In genomic region chr12:122050706-122051105, GRCh38 we compare ENCODE assay signal across 18 cellular contexts. TPM values are rescaled to one million over a fixed set of nuclear protein-coding genes. Genes with fewer than 3 reads are reported as not detected.
DNase-seq lines count a peak whose midpoint lies in the region; ATAC-seq and TF ChIP-seq lines count a peak whose summit lies in the region.
"Had no signal": no experiment of that assay in that cellular context is flagged by ENCODE, and none has a peak within 500 bp of the region (broad histone marks: within the 10 kb centered on the region; RNA-seq: fewer than 3 reads in every experiment).

No MANE protein-coding gene starts in this region.

- TF ChIP-seq POLR2A in esophagus muscularis mucosa (IDR thresholded peaks at IDR 0.05; ENCODE audit: low read depth): no peak
- no peak for TF ChIP-seq POLR2A in transverse colon (IDR thresholded peaks at IDR 0.05)

- DNase-seq in ascending aorta (ENCODE audit: low spot score in 2 of 2): no peak
- DNase-seq in esophagus muscularis mucosa (ENCODE audit: extremely low spot score): no peak
- peak; percentile 34 for DNase-seq in osteoblast (ENCODE audit: insufficient read length, low spot score, missing footprints)
- DNase-seq in transverse colon: no peak
- no peak for DNase-seq in naive thymus-derived CD4-positive, alpha-beta T cell
- DNase-seq in NCI-H2227 (lab: John Stamatoyannopoulos, UW; ENCODE audit: unreplicated experiment): no peak
- DNase-seq: activated CD4-positive, alpha-beta T cell treated with anti-CD3 and anti-CD28 coated beads for 48 hours; activated CD8-positive, alpha-beta memory T cell treated with anti-CD3 and anti-CD28 coated beads, Interleukin-2, amount 50 U/mL, for 4 hours; activated naive CD8-positive, alpha-beta T cell treated with anti-CD3 and anti-CD28 coated beads, Interleukin-2, amount 10 ng/mL, durations not matched to agents 7 days and 5 days; CD4-positive, alpha-beta T cell; DMS153; erythroblast; NCI-H1694 treated with DMSO at 0.1 percent for 48 hours; NCI-H774; stimulated activated CD4-positive, alpha-beta T cell treated with anti-CD3 and anti-CD28 coated beads, Interleukin-15, amount 100 ng/mL, for 24 hours had no signal

- CTCF ChIA-PET in naive thymus-derived CD4-positive, alpha-beta T cell (lab: Charles Lee): interaction anchor here (1.1 to 1.6 kb wide), 2 partner anchors 73 to 216 kb away, joined by 4 to 5 read pairs; no protein-coding TSS in a partner anchor

- intact Hi-C loops in ascending aorta (cut with DNase I) (loop anchor here (1.0 kb wide), 1 partner anchor 132 kb away; the partner anchor contains the start of gene CFAP251), esophagus muscularis mucosa (cut with DNase I) (no loop called here), transverse colon (cut with DNase I; ENCODE audit: low total_unique reads) (no loop called here)
- intact Hi-C loops in naive thymus-derived CD4-positive, alpha-beta T cell (cut with micrococcal nuclease): no loop called here

- H3K36me3 ChIP-seq in ascending aorta: peaks cover 1 to 19% of the 10 kb centered on the region in 2 donors
- peaks cover 0 to 29% (median 19%) of the 10 kb centered on the region in 4 donors for H3K36me3 ChIP-seq in esophagus muscularis mucosa
- H3K36me3 ChIP-seq in osteoblast (ENCODE audit: insufficient read depth, low read length): peaks cover 7% of the 10 kb centered on the region
- H3K36me3 ChIP-seq in transverse colon: no peaks in the 10 kb centered on the region
- peaks cover 0 to 4% (median 3%) of the 10 kb centered on the region in 3 experiments for H3K36me3 ChIP-seq in naive thymus-derived CD4-positive, alpha-beta T cell (ENCODE audit: control insufficient read depth in 2 of 3, insufficient read depth in 3 of 3, low read length in 3 of 3)

- H3K4me3 ChIP-seq in ascending aorta: no peak overlapping the region
- no peak overlapping the region for H3K4me3 ChIP-seq in esophagus muscularis mucosa
- no peak overlapping the region for H3K4me3 ChIP-seq in osteoblast (ENCODE audit: insufficient read depth, low read length)
- H3K4me3 ChIP-seq in transverse colon: no peak overlapping the region
- no peak overlapping the region for H3K4me3 ChIP-seq in naive thymus-derived CD4-positive, alpha-beta T cell (ENCODE audit: low read length)

- H3K9me3 ChIP-seq in ascending aorta (no peaks in the 10 kb centered on the region), esophagus muscularis mucosa (no peaks in the 10 kb centered on the region), osteoblast (ENCODE audit: low read depth, low read length) (no peaks in the 10 kb centered on the region), transverse colon (no peaks in the 10 kb centered on the region)
- H3K9me3 ChIP-seq in naive thymus-derived CD4-positive, alpha-beta T cell (ENCODE audit: control insufficient read depth in 2 of 3, low read length in 3 of 3): no peaks in the 10 kb centered on the region

- H3K4me3 Mint-ChIP-seq in naive thymus-derived CD4-positive, alpha-beta T cell: no peak overlapping the region
- H3K4me3 Mint-ChIP-seq: activated naive CD8-positive, alpha-beta T cell treated with anti-CD3 and anti-CD28 coated beads, Interleukin-2, amount 10 ng/mL, durations not matched to agents 7 days and 5 days; CD4-positive, alpha-beta T cell; T-helper 1 cell treated with Interleukin-12 subunit alpha and Interleukin-12 subunit beta and Interleukin-4 antibody, amounts not matched to agents 30 μg/mL and 1 μg/mL, for 36 hours had no signal

- no peak for TF ChIP-seq CTCF in ascending aorta (IDR thresholded peaks at IDR 0.05)
- TF ChIP-seq CTCF in esophagus muscularis mucosa (IDR thresholded peaks at IDR 0.05): no peak
- TF ChIP-seq CTCF in osteoblast (IDR thresholded peaks at IDR 0.05; ENCODE audit: extremely low read depth, low read depth, low read length): no peak
- TF ChIP-seq CTCF in transverse colon (IDR thresholded peaks at IDR 0.05): no peak

- no peak overlapping the region for H3K4me2 ChIP-seq in osteoblast (ENCODE audit: insufficient read depth, low read length)

- no peaks in the 10 kb centered on the region for H3K79me2 ChIP-seq in osteoblast (ENCODE audit: insufficient read depth, low read length)

- H4K20me1 ChIP-seq in osteoblast (ENCODE audit: insufficient read depth, low read length): no peaks in the 10 kb centered on the region

- no peaks in the 10 kb centered on the region for H3K9me3 Mint-ChIP-seq in naive thymus-derived CD4-positive, alpha-beta T cell
- H3K9me3 Mint-ChIP-seq: activated naive CD8-positive, alpha-beta T cell treated with anti-CD3 and anti-CD28 coated beads, Interleukin-2, amount 10 ng/mL, durations not matched to agents 7 days and 5 days; activated T-helper 2 cell treated with anti-CD3 and anti-CD28 coated beads, Interferon-gamma antibody, Interleukin-2, Interleukin-4, amounts not matched to agents 10 μg/mL and 5 μg/mL and 100 μg/mL, durations not matched to agents 14 hours and 24 hours and 36 hours; CD4-positive, alpha-beta T cell; T-helper 1 cell treated with Interleukin-12 subunit alpha and Interleukin-12 subunit beta and Interleukin-4 antibody, amounts not matched to agents 30 μg/mL and 1 μg/mL, for 36 hours had no signal

- TF ChIP-seq EP300 in esophagus muscularis mucosa (IDR thresholded peaks at IDR 0.05) (no peak), transverse colon (IDR thresholded peaks at IDR 0.05; ENCODE audit: low read depth) (no peak)

- H3K4me1 ChIP-seq in ascending aorta (peaks cover 0 to 5% of the 10 kb centered on the region in 2 donors), esophagus muscularis mucosa (peaks cover 23 to 37% (median 33%) of the 10 kb centered on the region in 4 donors), osteoblast (ENCODE audit: insufficient read depth, low read length) (peaks cover 14% of the 10 kb centered on the region), transverse colon (peaks cover 12 to 31% (median 16%) of the 10 kb centered on the region in 4 donors)
- no peaks in the 10 kb centered on the region for H3K4me1 ChIP-seq in naive thymus-derived CD4-positive, alpha-beta T cell (ENCODE audit: control insufficient read depth in 2 of 2, insufficient read depth in 2 of 2, low read length in 2 of 2)

- peak overlapping the region; percentile 70 to 78 for H3K27ac ChIP-seq in ascending aorta
- H3K27ac ChIP-seq in esophagus muscularis mucosa (replicated peaks in 1 of 4): peak overlapping the region; percentile 63 to 79 (median 76)
- H3K27ac ChIP-seq in osteoblast (ENCODE audit: low read depth, low read length): peak overlapping the region; percentile 20
- H3K27ac ChIP-seq in transverse colon: peak overlapping the region; percentile 44 to 75 (median 65)
- no peak overlapping the region for H3K27ac ChIP-seq in naive thymus-derived CD4-positive, alpha-beta T cell (ENCODE audit: low read depth, low read length)

- ATAC-seq in naive thymus-derived CD4-positive, alpha-beta T cell: no peak
- no peak for ATAC-seq in HG02678 (IDR thresholded peaks at IDR 0.05; ENCODE audit: unreplicated experiment)

- no peaks in the 10 kb centered on the region for H3K27me3 Mint-ChIP-seq in naive thymus-derived CD4-positive, alpha-beta T cell
- H3K27me3 Mint-ChIP-seq: activated naive CD8-positive, alpha-beta T cell treated with anti-CD3 and anti-CD28 coated beads, Interleukin-2, amount 10 ng/mL, durations not matched to agents 7 days and 5 days; CD4-positive, alpha-beta T cell had no signal

- H3K4me1 Mint-ChIP-seq in naive thymus-derived CD4-positive, alpha-beta T cell: peaks cover 0 to 7% (median 5%) of the 10 kb centered on the region in 7 donors

- POLR2A ChIA-PET in naive thymus-derived CD4-positive, alpha-beta T cell (lab: Charles Lee): no interaction called here

- H2AFZ ChIP-seq in osteoblast (ENCODE audit: low read length): no peak overlapping the region

- H3K36me3 Mint-ChIP-seq in naive thymus-derived CD4-positive, alpha-beta T cell: no peaks in the 10 kb centered on the region
- H3K36me3 Mint-ChIP-seq: activated naive CD8-positive, alpha-beta T cell treated with anti-CD3 and anti-CD28 coated beads, Interleukin-2, amount 10 ng/mL, durations not matched to agents 7 days and 5 days had no signal

- in situ Hi-C loops in transverse colon (cut with MboI; ENCODE audit: low pct_ligation_motif_present in 1 of 4, low pct_unique_long_range_greater_than_20kb in 1 of 4, low sequenced_read_pairs in 3 of 4): loop anchor here in 3 of 4 donors (5.0 to 10.0 kb wide), 3 partner anchors 74 to 144 kb away; no protein-coding TSS in a partner anchor

- 87% methylated on average over 20 of the region's 20 CpGs for WGBS in esophagus muscularis mucosa
- WGBS in transverse colon (ENCODE audit: low coverage in 1 of 2), 2 donors: 84 to 93% methylated on average over 15 to 20 of the region's 20 CpGs

- H3K27ac Mint-ChIP-seq in naive thymus-derived CD4-positive, alpha-beta T cell: no peak overlapping the region
- H3K27ac Mint-ChIP-seq: activated naive CD8-positive, alpha-beta T cell treated with anti-CD3 and anti-CD28 coated beads, Interleukin-2, amount 10 ng/mL, durations not matched to agents 7 days and 5 days; activated T-helper 2 cell treated with anti-CD3 and anti-CD28 coated beads, Interferon-gamma antibody, Interleukin-2, Interleukin-4, amounts not matched to agents 10 μg/mL and 5 μg/mL and 100 μg/mL, durations not matched to agents 14 hours and 24 hours and 36 hours; CD4-positive, alpha-beta T cell; T-helper 1 cell treated with Interleukin-12 subunit alpha and Interleukin-12 subunit beta and Interleukin-4 antibody, amounts not matched to agents 30 μg/mL and 1 μg/mL, for 36 hours had no signal

- H3K27me3 ChIP-seq in ascending aorta (no peaks in the 10 kb centered on the region), esophagus muscularis mucosa (no peaks in the 10 kb centered on the region), osteoblast (ENCODE audit: insufficient read depth, low read length) (no peaks in the 10 kb centered on the region), transverse colon (no peaks in the 10 kb centered on the region)
- no peaks in the 10 kb centered on the region for H3K27me3 ChIP-seq in naive thymus-derived CD4-positive, alpha-beta T cell (ENCODE audit: control insufficient read depth in 2 of 2, insufficient read depth in 2 of 2, low read length in 2 of 2)

RNA-seq across cellular contexts. Expression of gene MLXIP, which starts 27.9 kb away (rescaled TPM):
- total RNA-seq in ascending aorta: 62.3 TPM
- total RNA-seq in esophagus muscularis mucosa: 10 to 100 TPM; 33.8 to 82.2 (median 50.9) TPM
- total RNA-seq in osteoblast: 12.7 and 14.1 TPM in 2 replicates
- total RNA-seq in transverse colon: 100 to 1,000 TPM in 3 of 4 donors, 10 to 100 TPM in 1; 99.5 to 302 (median 151) TPM
- 100 to 1,000 TPM in 4 of 5 experiments, 10 to 100 TPM in 1; 57.0 to 123 (median 115) TPM for total RNA-seq in naive thymus-derived CD4-positive, alpha-beta T cell
- polyA plus RNA-seq in naive thymus-derived CD4-positive, alpha-beta T cell: 10 to 100 TPM; 17.4 to 29.8 TPM

RNA-seq across cellular contexts. Expression of gene BCL7A, which starts 29.0 kb away (rescaled TPM):
- 3.2 TPM for total RNA-seq in ascending aorta
- total RNA-seq in esophagus muscularis mucosa: 10 to 100 TPM in 1 of 4 donors, 1 to 10 TPM in 3; 2.9 to 10.1 (median 6.3) TPM
- 4.4 and 4.7 TPM in 2 replicates for total RNA-seq in osteoblast
- 1 to 10 TPM in 3 of 4 donors, under 1 TPM in 1; 0.75 to 6.8 (median 6.3) TPM for total RNA-seq in transverse colon
- 1 to 10 TPM; 4.1 to 6.6 (median 5.4) TPM for total RNA-seq in naive thymus-derived CD4-positive, alpha-beta T cell
- 10 to 100 TPM in 1 of 2 donors, 1 to 10 TPM in 1; 4.0 to 11.9 TPM for polyA plus RNA-seq in naive thymus-derived CD4-positive, alpha-beta T cell
